Comparison of ENCODE assay signal across 9 cellular contexts in genomic region chr7:128932862-128933821, GRCh38. TPM values are rescaled to one million over a fixed set of nuclear protein-coding genes. Genes with fewer than 3 reads are reported as not detected.
DNase-seq lines count a peak whose midpoint lies in the region; ATAC-seq lines count a peak whose summit lies in the region.
"Had no signal": no experiment of that assay in that cellular context is flagged by ENCODE, and none has a peak within 500 bp of the region (broad histone marks: within the 10 kb centered on the region; RNA-seq: fewer than 3 reads in every experiment).

No MANE protein-coding gene starts in this region.

- peak; percentile 25 to 86 (median 48) for DNase-seq in CD4-positive, CD25-positive, alpha-beta regulatory T cell
- DNase-seq in SK-N-MC (ENCODE audit: low read depth, low spot score) (peak; percentile 26), left cardiac atrium (no peak), stromal cell of bone marrow (ENCODE audit: low read depth) (peak; percentile 5), Karpas-422 (no peak), NCI-H774 (lab: John Stamatoyannopoulos, UW) (no peak)

- no peaks in the 10 kb centered on the region for H3K36me3 Mint-ChIP-seq in CD4-positive, CD25-positive, alpha-beta regulatory T cell

- H3K4me2 ChIP-seq in Karpas-422 (ENCODE audit: low read depth, low read length, poor library complexity, severe bottlenecking): no peak overlapping the region

- no peaks in the 10 kb centered on the region for H3K9me2 ChIP-seq in Karpas-422 (replicated peaks; ENCODE audit: insufficient read depth, low read length)

- no peaks in the 10 kb centered on the region for H3K36me3 ChIP-seq in CD4-positive, CD25-positive, alpha-beta regulatory T cell (ENCODE audit: control insufficient read depth, insufficient read depth, low read length)
- no peaks in the 10 kb centered on the region for H3K36me3 ChIP-seq in SK-N-MC (ENCODE audit: insufficient read depth, low read length)
- no peaks in the 10 kb centered on the region for H3K36me3 ChIP-seq in Karpas-422 (ENCODE audit: insufficient read depth, low read length)
- H3K36me3 ChIP-seq: neutrophil had no signal

- no peaks in the 10 kb centered on the region for H3K27me3 ChIP-seq in CD4-positive, CD25-positive, alpha-beta regulatory T cell (ENCODE audit: control insufficient read depth, insufficient read depth, low read length)
- 0 out of 2 replicates have a peak, but pooled peaks cover 3% of the 10 kb centered on the region for H3K27me3 ChIP-seq in Karpas-422 (ENCODE audit: low read length)
- H3K27me3 ChIP-seq: neutrophil had no signal

- H3K9me3 ChIP-seq in CD4-positive, CD25-positive, alpha-beta regulatory T cell (ENCODE audit: control insufficient read depth in 2 of 2, low read length in 2 of 2): no peaks in the 10 kb centered on the region
- H3K9me3 ChIP-seq in SK-N-MC (ENCODE audit: low read depth, low read length): no peaks in the 10 kb centered on the region
- H3K9me3 ChIP-seq in Karpas-422 (ENCODE audit: low read length): no peaks in the 10 kb centered on the region
- H3K9me3 ChIP-seq: neutrophil had no signal

- H3K4me1 ChIP-seq in CD4-positive, CD25-positive, alpha-beta regulatory T cell (ENCODE audit: control insufficient read depth, insufficient read depth, low read length, poor library complexity, severe bottlenecking): peaks cover 20% of the 10 kb centered on the region
- H3K4me1 ChIP-seq in Karpas-422 (ENCODE audit: low read length): peaks cover 11% of the 10 kb centered on the region

- no peaks in the 10 kb centered on the region for H3K27me3 Mint-ChIP-seq in CD4-positive, CD25-positive, alpha-beta regulatory T cell

- H4K20me1 ChIP-seq in Karpas-422 (ENCODE audit: insufficient read depth, low read depth, low read length): no peaks in the 10 kb centered on the region

- no peak overlapping the region for H2AFZ ChIP-seq in Karpas-422 (ENCODE audit: low read length)

- peak overlapping the region; percentile 55 for H3K4me3 ChIP-seq in CD4-positive, CD25-positive, alpha-beta regulatory T cell (ENCODE audit: low read depth, low read length)
- H3K4me3 ChIP-seq in SK-N-MC (peak overlapping the region; percentile 21; the same call in 1 of the 2 replicates), Karpas-422 (ENCODE audit: low read length) (no peak overlapping the region)

- peaks cover 0 to 1% (median 0%) of the 10 kb centered on the region in 7 donors for H3K9me3 Mint-ChIP-seq in CD4-positive, CD25-positive, alpha-beta regulatory T cell

- H3K9ac ChIP-seq in SK-N-MC (ENCODE audit: insufficient read length): peak overlapping the region; percentile 41
- no peak overlapping the region for H3K9ac ChIP-seq in Karpas-422 (ENCODE audit: low read length)

- peak overlapping the region; percentile 65 to 87 (median 82) for H3K4me3 Mint-ChIP-seq in CD4-positive, CD25-positive, alpha-beta regulatory T cell

- H3K4me1 Mint-ChIP-seq in CD4-positive, CD25-positive, alpha-beta regulatory T cell: peaks cover 5 to 28% (median 15%) of the 10 kb centered on the region in 4 donors

- ATAC-seq in CD4-positive, CD25-positive, alpha-beta regulatory T cell (ENCODE audit: low read depth in 2 of 2): peak; percentile 87 to 89
- ATAC-seq in GM21390 (IDR thresholded peaks at IDR 0.05; ENCODE audit: unreplicated experiment): peak; percentile 33
- peak; percentile 44 to 55 for ATAC-seq in left cardiac atrium
- ATAC-seq in GM18520 (IDR thresholded peaks at IDR 0.05; ENCODE audit: unreplicated experiment): no peak

- no peak overlapping the region for H3K27ac ChIP-seq in CD4-positive, CD25-positive, alpha-beta regulatory T cell (ENCODE audit: insufficient read depth, low read length, poor library complexity, severe bottlenecking)
- H3K27ac ChIP-seq in SK-N-MC (no peak overlapping the region), Karpas-422 (ENCODE audit: low read length) (no peak overlapping the region)
- H3K27ac ChIP-seq: neutrophil had no signal

- intact Hi-C loops in left cardiac atrium (cut with DNase I): no loop called here

- peak overlapping the region; percentile 38 to 79 (median 73) for H3K27ac Mint-ChIP-seq in CD4-positive, CD25-positive, alpha-beta regulatory T cell

- H3K79me2 ChIP-seq in Karpas-422 (ENCODE audit: low read length): no peaks in the 10 kb centered on the region

RNA-seq across cellular contexts. Expression of gene IRF5, which starts 4.6 kb away (rescaled TPM):
- 13.5 TPM for total RNA-seq in CD4-positive, CD25-positive, alpha-beta regulatory T cell
- polyA plus RNA-seq in CD4-positive, CD25-positive, alpha-beta regulatory T cell: 10 to 100 TPM; 18.8 to 24.1 (median 20.0) TPM
- 1 to 10 TPM; 4.6 to 5.6 TPM for total RNA-seq in left cardiac atrium
- 7.8 and 11.5 TPM in 2 replicates for total RNA-seq in Karpas-422 (2014; rRNA removed; shearing (Covaris generic); ENCODE audit: low replicate concordance)

RNA-seq across cellular contexts. Expression of gene KCP, which starts 22.6 kb away (rescaled TPM):
- 0.22 TPM for total RNA-seq in CD4-positive, CD25-positive, alpha-beta regulatory T cell
- under 1 TPM in 2 of 4 donors, not detected in 2; 0.08 TPM for polyA plus RNA-seq in CD4-positive, CD25-positive, alpha-beta regulatory T cell
- under 1 TPM; 0.31 to 0.50 TPM for total RNA-seq in left cardiac atrium
- 1.6 and 11.7 TPM in 2 replicates for total RNA-seq in Karpas-422 (2014; rRNA removed; shearing (Covaris generic); ENCODE audit: low replicate concordance)

Comparison
In these comparisons a context has a peak if more than half of its experiments do, and no peak if none do; other contexts are left out.
1. DNase-seq: peak in CD4-positive, CD25-positive, alpha-beta regulatory T cell (3 of 3), SK-N-MC (single experiment) and stromal cell of bone marrow (single experiment); none in left cardiac atrium (single experiment), Karpas-422 (single experiment) and NCI-H774 (single experiment).